In genomic region chr19:44642375-44642774, GRCh38 we compare ENCODE assay signal across 24 cellular contexts. TPM values are rescaled to one million over a fixed set of nuclear protein-coding genes. Genes with fewer than 3 reads are reported as not detected.
"Had no signal": no experiment of that assay in that cellular context is flagged by ENCODE, and none has a peak within 500 bp of the region (broad histone marks: within the 10 kb centered on the region; RNA-seq: fewer than 3 reads in every experiment).

No MANE protein-coding gene starts in this region.

- H3K27ac ChIP-seq: ascending aorta, breast epithelium, gastrocnemius medialis, left lung, tibial artery had no signal

- H3K27ac Mint-ChIP-seq: T-helper 17 cell had no signal

- H3K4me1 ChIP-seq: breast epithelium had no signal

- H3K4me3 Mint-ChIP-seq: T-helper 17 cell had no signal

- DNase-seq: activated CD4-positive, alpha-beta T cell treated with anti-CD3 and anti-CD28 coated beads for 48 hours; activated CD4-positive, CD25-positive, alpha-beta regulatory T cell; activated naive CD4-positive, alpha-beta T cell treated with anti-CD3 and anti-CD28 coated beads, Interleukin-2, amount 50 U/mL, for 16 hours; cortex of kidney; gastrocnemius medialis; head of caudate nucleus; left lung; mammary epithelial cell; psoas muscle; right cardiac atrium; stimulated activated naive CD8-positive, alpha-beta T cell treated with anti-CD3 and anti-CD28 coated beads, Interleukin-15, Interleukin-2, amounts not matched to agents 100 U/mL and 50 U/mL, for 24 hours; substantia nigra; T-helper 17 cell; tibial artery had no signal

- H3K27me3 ChIP-seq: ascending aorta, breast epithelium, gastrocnemius medialis, left lung, tibial artery had no signal

- H3K4me3 ChIP-seq: ascending aorta, breast epithelium, left lung, psoas muscle, tibial artery had no signal

- H3K36me3 ChIP-seq: ascending aorta, breast epithelium, gastrocnemius medialis had no signal

- ATAC-seq: esophagus mucosa; gastrocnemius medialis; left lung; psoas muscle; right cardiac atrium; stimulated activated naive CD8-positive, alpha-beta T cell treated with anti-CD3 and anti-CD28 coated beads, Interleukin-15, Interleukin-2, amounts not matched to agents 100 U/mL and 50 U/mL, for 24 hours; T-helper 17 cell had no signal

- FAIRE-seq: TTC549, urothelium cell line had no signal

- H3K9me3 ChIP-seq: ascending aorta, breast epithelium, gastrocnemius medialis, left lung, psoas muscle, tibial artery had no signal

RNA-seq across cellular contexts. Expression of gene IGSF23, which starts 29.0 kb away (rescaled TPM):
- total RNA-seq: activated CD8-positive, alpha-beta memory T cell treated with anti-CD3 and anti-CD28 coated beads for 36 hours; ascending aorta; breast epithelium; esophagus mucosa; gastrocnemius medialis; left lung; mammary epithelial cell; mononuclear cell; osteocyte; right cardiac atrium; skeletal muscle tissue; T-helper 17 cell had no signal
- polyA plus RNA-seq: mammary epithelial cell, right cardiac atrium had no signal

RNA-seq across cellular contexts. Expression of gene CEACAM16, which starts 56.6 kb away (rescaled TPM):
- total RNA-seq: activated CD8-positive, alpha-beta memory T cell treated with anti-CD3 and anti-CD28 coated beads for 36 hours; ascending aorta; breast epithelium; esophagus mucosa; gastrocnemius medialis; kidney epithelial cell; mammary epithelial cell; mononuclear cell; osteocyte; psoas muscle; right cardiac atrium; T-helper 17 cell had no signal
- polyA plus RNA-seq: mammary epithelial cell, right cardiac atrium had no signal
